Comparison of ENCODE assay signal across 10 cellular contexts in genomic region chr22:46055851-46056168, GRCh38.
DNase-seq lines count a peak whose midpoint lies in the region; ATAC-seq and TF ChIP-seq lines count a peak whose summit lies in the region.
"Had no signal": no experiment of that assay in that cellular context is flagged by ENCODE, and none has a peak within 500 bp of the region (broad histone marks: within the 10 kb centered on the region; RNA-seq: fewer than 3 reads in every experiment).

No MANE protein-coding gene starts in this region.

- no peak for TF ChIP-seq POLR2A in breast epithelium (IDR thresholded peaks at IDR 0.05)

- ATAC-seq in HG03354 (IDR thresholded peaks at IDR 0.05; ENCODE audit: poor library complexity, severe bottlenecking, unreplicated experiment) = no peak
- no peak for ATAC-seq in GM18511 (IDR thresholded peaks at IDR 0.05; ENCODE audit: unreplicated experiment)

- H3K4me1 ChIP-seq in breast epithelium = peaks cover 18 to 30% of the 10 kb centered on the region in 2 donors
- peaks cover 71% of the 10 kb centered on the region for H3K4me1 ChIP-seq in muscle layer of colon (ENCODE audit: insufficient read depth, low read length)

- TF ChIP-seq CTCF in HFF-Myc (IDR thresholded peaks at IDR 0.05; ENCODE audit: low read depth, low read length, missing control alignments) (no peak), breast epithelium (IDR thresholded peaks at IDR 0.05) (no peak)

- intact Hi-C loops in breast epithelium (cut with DNase I; ENCODE audit: low total_unique reads) = no loop called here

- H3K4me3 ChIP-seq in HFF-Myc (replicated peaks; ENCODE audit: low read depth, low read length) (peak overlapping the region; percentile 58), breast epithelium (peak overlapping the region; percentile 76 to 92 (median 79)), muscle layer of colon (ENCODE audit: low read depth in 1 of 2, low read length in 2 of 2) (peak overlapping the region; percentile 24 to 69)

- DNase-seq in A172 (ENCODE audit: low spot score) = peak; percentile 15
- DNase-seq in HFF-Myc (ENCODE audit: extremely low read depth, low read depth) = no peak
- DNase-seq in breast epithelium (ENCODE audit: low spot score in 2 of 2) = peak in 1 of 2 donors; percentile 12
- DNase-seq in NCI-H1048 (lab: John Stamatoyannopoulos, UW) = no peak
- no peak for DNase-seq in activated CD4-positive, CD25-positive, alpha-beta regulatory T cell (lab: John Stamatoyannopoulos, UW)
- DNase-seq: DMS79 treated with DMSO at 0.1 percent for 48 hours, NCI-H226 had no signal

- H3K27me3 ChIP-seq in breast epithelium (no peaks in the 10 kb centered on the region), muscle layer of colon (ENCODE audit: control insufficient read depth in 1 of 2, insufficient read depth in 2 of 2, low read length in 2 of 2) (no peaks in the 10 kb centered on the region)

- H3K27ac ChIP-seq in breast epithelium (peak overlapping the region; percentile 99 to 100), muscle layer of colon (ENCODE audit: low read depth, low read length) (peak overlapping the region; percentile 75)

- no peaks in the 10 kb centered on the region for H3K9me3 ChIP-seq in breast epithelium
- no peaks in the 10 kb centered on the region for H3K9me3 ChIP-seq in muscle layer of colon (ENCODE audit: low read length)

- H3K36me3 ChIP-seq in breast epithelium (no peaks in the 10 kb centered on the region), muscle layer of colon (ENCODE audit: insufficient read depth, low read length) (peaks cover 7% of the 10 kb centered on the region)

- peak overlapping the region; percentile 73 for H3K9ac ChIP-seq in muscle layer of colon (ENCODE audit: low read length)
